In the genomic region with DNA sequence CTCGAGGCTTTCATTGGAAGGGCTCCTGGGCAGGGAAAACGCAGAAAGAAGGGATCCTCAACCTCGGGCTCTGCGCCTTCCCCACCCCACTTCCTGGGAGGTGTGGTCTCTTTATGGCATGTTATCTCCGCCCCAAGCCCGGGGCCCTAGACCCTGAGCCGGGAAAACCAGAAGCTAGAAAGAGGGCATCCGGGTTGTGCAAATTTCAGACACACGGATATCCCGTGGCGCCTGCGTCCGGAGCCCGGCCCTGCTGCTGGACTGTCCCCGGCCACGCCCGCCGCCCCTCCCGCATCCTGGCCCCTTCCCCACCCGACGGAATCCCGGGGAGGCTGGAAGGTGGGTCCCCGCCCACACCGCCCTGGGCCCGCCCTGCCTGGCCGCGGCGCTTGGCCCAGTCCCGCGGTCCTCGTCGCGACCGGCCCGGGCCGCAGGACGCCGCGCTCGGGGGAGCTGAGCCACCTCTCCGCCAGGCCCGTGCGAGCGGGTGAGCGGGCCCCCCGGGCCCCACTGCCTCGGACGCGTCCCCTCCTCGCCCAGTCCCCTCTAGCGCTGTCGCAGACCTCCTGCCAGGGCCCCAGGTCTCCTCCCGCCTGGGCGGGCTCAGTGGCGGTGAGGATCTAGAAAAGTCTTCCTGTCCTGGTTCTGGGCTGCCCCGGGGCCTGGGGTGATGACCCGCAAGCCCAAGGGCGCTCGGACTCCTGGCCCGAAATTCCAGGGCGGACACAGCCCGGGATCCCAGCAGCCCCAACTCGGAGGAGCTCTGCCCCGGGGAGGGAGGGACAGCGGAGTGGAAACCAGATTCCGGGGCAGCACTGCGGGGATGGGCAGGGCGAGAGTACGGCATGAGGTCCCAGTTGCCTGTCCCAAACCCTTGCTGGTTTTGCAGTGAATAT, we compare ENCODE assay signal across 1 cellular context.
A peak's percentile ranks its signal among the peaks of the same experiment; 100 is the strongest.
TF ChIP-seq lines count a peak whose summit lies in the region.

A gene with protein sequence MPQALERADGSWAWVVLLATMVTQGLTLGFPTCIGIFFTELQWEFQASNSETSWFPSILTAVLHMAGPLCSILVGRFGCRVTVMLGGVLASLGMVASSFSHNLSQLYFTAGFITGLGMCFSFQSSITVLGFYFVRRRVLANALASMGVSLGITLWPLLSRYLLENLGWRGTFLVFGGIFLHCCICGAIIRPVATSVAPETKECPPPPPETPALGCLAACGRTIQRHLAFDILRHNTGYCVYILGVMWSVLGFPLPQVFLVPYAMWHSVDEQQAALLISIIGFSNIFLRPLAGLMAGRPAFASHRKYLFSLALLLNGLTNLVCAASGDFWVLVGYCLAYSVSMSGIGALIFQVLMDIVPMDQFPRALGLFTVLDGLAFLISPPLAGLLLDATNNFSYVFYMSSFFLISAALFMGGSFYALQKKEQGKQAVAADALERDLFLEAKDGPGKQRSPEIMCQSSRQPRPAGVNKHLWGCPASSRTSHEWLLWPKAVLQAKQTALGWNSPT (plus strand): TSS at position 397 of the 896 bp plus-strand sequence. CDS start 5,683 bp downstream, outside the sequence.

TF ChIP-seq in H1, 55 proteins besides CTCF, POLR2A, EP300 and RAD21:
- TF ChIP-seq CBX5 (IDR thresholded peaks at IDR 0.05; ENCODE audit: low read depth, low read length) = no peak
- TF ChIP-seq, protein P1, sequence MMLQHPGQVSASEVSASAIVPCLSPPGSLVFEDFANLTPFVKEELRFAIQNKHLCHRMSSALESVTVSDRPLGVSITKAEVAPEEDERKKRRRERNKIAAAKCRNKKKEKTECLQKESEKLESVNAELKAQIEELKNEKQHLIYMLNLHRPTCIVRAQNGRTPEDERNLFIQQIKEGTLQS (IDR thresholded peaks at IDR 0.05; ENCODE audit: insufficient read depth, low read depth, low read length) = no peak
- peak; percentile 13; the same call in 1 of the 2 replicates for TF ChIP-seq YY1 (IDR thresholded peaks at IDR 0.05; ENCODE audit: low read depth, low read length)
- no peak for TF ChIP-seq CREB1 (IDR thresholded peaks at IDR 0.05)
- no peak for TF ChIP-seq CHD1 (IDR thresholded peaks at IDR 0.05; ENCODE audit: low read depth, low read length)
- TF ChIP-seq CEBPB (IDR thresholded peaks at IDR 0.05; ENCODE audit: low read depth, low read length) = 0 out of 2 replicates have a peak, but pooled peaks have one; percentile 26
- TF ChIP-seq POLR2AphosphoS5 (IDR thresholded peaks at IDR 0.05; ENCODE audit: low read depth, low read length) = peak; percentile 31; the same call in 1 of the 2 replicates
- no peak for TF ChIP-seq CHD7 (IDR thresholded peaks at IDR 0.05; ENCODE audit: insufficient replicate concordance, low read length)
- TF ChIP-seq MAX (IDR thresholded peaks at IDR 0.05) = no peak; the same call in 1 of the 2 replicates
- no peak for TF ChIP-seq NRF1 (IDR thresholded peaks at IDR 0.05; ENCODE audit: low read depth, low read length)
- TF ChIP-seq RNF2 (IDR thresholded peaks at IDR 0.05; ENCODE audit: borderline replicate concordance, low read depth, low read length, missing control alignments, poor library complexity, severe bottlenecking) = no peak
- no peak for TF ChIP-seq SUZ12 (IDR thresholded peaks at IDR 0.05; ENCODE audit: low read length)
- peak; percentile 71 for TF ChIP-seq KDM4A (IDR thresholded peaks at IDR 0.05; ENCODE audit: low read depth, low read length, severe bottlenecking)
- peak; percentile 74 for TF ChIP-seq PHF8 (conservative IDR thresholded peaks at IDR 0.05; ENCODE audit: low read depth, low read length)
- no peak for TF ChIP-seq SP1 (IDR thresholded peaks at IDR 0.05; ENCODE audit: low read depth, low read length)
- TF ChIP-seq TAF7 (optimal IDR thresholded peaks at IDR 0.05; ENCODE audit: borderline replicate concordance, low read depth, low read length) = peak; percentile 38
- TF ChIP-seq SIRT6 (IDR thresholded peaks at IDR 0.05; ENCODE audit: low read length) = no peak
- no peak for TF ChIP-seq NANOG (IDR thresholded peaks at IDR 0.05; ENCODE audit: insufficient read depth, low read depth, low read length, poor library complexity, severe bottlenecking)
- peak; percentile 70; the same call in 1 of the 2 replicates for TF ChIP-seq TEAD4 (IDR thresholded peaks at IDR 0.05; ENCODE audit: low read depth, low read length)
- peak; percentile 48; the same call in 1 of the 2 replicates for TF ChIP-seq TBP (IDR thresholded peaks at IDR 0.05; ENCODE audit: low read depth, low read length)
- peak; percentile 39; the same call in 1 of the 2 replicates for TF ChIP-seq RBBP5 (IDR thresholded peaks at IDR 0.05; ENCODE audit: borderline replicate concordance, low read depth, low read length)
- no peak for TF ChIP-seq TCF12 (IDR thresholded peaks at IDR 0.05; ENCODE audit: low read depth, low read length)
- TF ChIP-seq ASH2L (IDR thresholded peaks at IDR 0.05; ENCODE audit: low read length) = peak; percentile 19
- TF ChIP-seq EGR1 (IDR thresholded peaks at IDR 0.05; ENCODE audit: borderline replicate concordance, low read depth, low read length) = peak; percentile 25; the same call in 1 of the 2 replicates
- 0 out of 2 replicates have a peak, but pooled peaks have one; percentile 23 for TF ChIP-seq TAF1 (IDR thresholded peaks at IDR 0.05; ENCODE audit: low read depth, low read length)
